In the genomic region with DNA sequence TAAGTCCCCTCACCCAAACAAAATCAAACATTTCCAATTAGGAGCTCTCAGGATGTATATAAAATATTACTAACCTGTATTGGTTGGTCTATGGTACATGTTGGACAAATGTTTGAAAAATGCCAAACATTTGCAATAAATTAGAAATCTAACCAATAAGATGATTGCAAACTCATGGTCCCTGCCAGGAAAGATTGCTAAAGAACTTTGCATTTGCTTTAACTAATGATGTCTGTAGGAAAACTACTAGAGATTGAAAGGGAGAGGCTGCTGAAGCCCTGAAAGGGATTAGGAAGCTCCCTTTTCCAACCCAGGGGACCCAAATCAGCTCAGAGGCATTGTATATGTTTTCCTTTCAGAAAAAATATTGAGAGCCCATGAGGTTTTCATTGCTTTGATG, we compare ENCODE assay signal across 26 cellular contexts. TPM values are rescaled to one million over a fixed set of nuclear protein-coding genes. Genes with fewer than 3 reads are reported as not detected.
DNase-seq lines count a peak whose midpoint lies in the region; TF ChIP-seq lines count a peak whose summit lies in the region.
"Had no signal": no experiment of that assay in that cellular context is flagged by ENCODE, and none has a peak within 500 bp of the region (broad histone marks: within the 10 kb centered on the region; RNA-seq: fewer than 3 reads in every experiment).

No MANE protein-coding gene starts in this region.

- H3K36me3 ChIP-seq in HEK293 (ENCODE audit: control insufficient read depth in 2 of 2, insufficient read depth in 1 of 2, low read length in 2 of 2) (no peaks in the 10 kb centered on the region), neural progenitor cell (peaks cover 30% of the 10 kb centered on the region), Karpas-422 (ENCODE audit: insufficient read depth, low read length) (no peaks in the 10 kb centered on the region), left ventricle myocardium inferior (no peaks in the 10 kb centered on the region)
- H3K36me3 ChIP-seq: gastroesophageal sphincter, neutrophil had no signal

- H3K4me1 ChIP-seq in HEK293 (ENCODE audit: control insufficient read depth, insufficient read depth, low read length) (peaks cover 12% of the 10 kb centered on the region), neural progenitor cell (peaks cover 45% of the 10 kb centered on the region), Karpas-422 (ENCODE audit: low read length) (no peaks in the 10 kb centered on the region), left ventricle myocardium inferior (peaks cover 29% of the 10 kb centered on the region)

- peaks cover 58% of the 10 kb centered on the region for H3K4me1 Mint-ChIP-seq in neural progenitor cell

- POLR2A ChIA-PET in HEK293 (lab: Yijun Ruan, JAX), result no interaction called here

- peaks cover 96% of the 10 kb centered on the region for H3K79me2 ChIP-seq in neural progenitor cell (ENCODE audit: low read depth)
- H3K79me2 ChIP-seq in Karpas-422 (ENCODE audit: low read length), result no peaks in the 10 kb centered on the region

- H3F3A ChIP-seq in neural progenitor cell (ENCODE audit: low read depth), result peaks cover 93% of the 10 kb centered on the region

- no peak for TF ChIP-seq CTCF in HEK293 (tag by site-specific recombination; IDR thresholded peaks at IDR 0.05)
- no peak for TF ChIP-seq CTCF in astrocyte of the cerebellum (IDR thresholded peaks at IDR 0.05; ENCODE audit: low read depth, low read length, missing control alignments)
- no peak for TF ChIP-seq CTCF in neural progenitor cell (IDR thresholded peaks at IDR 0.05)
- TF ChIP-seq CTCF in left ventricle myocardium inferior (IDR thresholded peaks at IDR 0.05; ENCODE audit: borderline replicate concordance), result no peak

- H3K9me2 ChIP-seq in Karpas-422 (replicated peaks; ENCODE audit: insufficient read depth, low read length), result no peaks in the 10 kb centered on the region

- intact Hi-C loops in left ventricle myocardium inferior (cut with micrococcal nuclease), result no loop called here

- H3K4me3 Mint-ChIP-seq in neural progenitor cell, result peak overlapping the region; percentile 97

- no peak overlapping the region for H2AFZ ChIP-seq in neural progenitor cell (replicated peaks)
- H2AFZ ChIP-seq in Karpas-422 (ENCODE audit: low read length), result no peak overlapping the region

- H3K4me2 ChIP-seq in neural progenitor cell (peak overlapping the region; percentile 90), Karpas-422 (ENCODE audit: low read depth, low read length, poor library complexity, severe bottlenecking) (no peak overlapping the region)

- peaks cover 4% of the 10 kb centered on the region for H3K9me3 Mint-ChIP-seq in neural progenitor cell

- H3K27me3 ChIP-seq in neural progenitor cell (peaks cover 6% of the 10 kb centered on the region), Karpas-422 (ENCODE audit: low read length) (no peaks in the 10 kb centered on the region), left ventricle myocardium inferior (ENCODE audit: low read depth) (peaks cover 97% of the 10 kb centered on the region)

- H3K9me3 ChIP-seq in HEK293 (ENCODE audit: control insufficient read depth, insufficient read depth, low read depth, low read length) (no peaks in the 10 kb centered on the region), neural progenitor cell (ENCODE audit: low read depth) (no peaks in the 10 kb centered on the region), Karpas-422 (ENCODE audit: low read length) (no peaks in the 10 kb centered on the region), left ventricle myocardium inferior (replicated peaks) (no peaks in the 10 kb centered on the region)
- H3K9me3 ChIP-seq: gastroesophageal sphincter, neutrophil had no signal

- peaks cover 9% of the 10 kb centered on the region for H3K27me3 Mint-ChIP-seq in neural progenitor cell (ENCODE audit: insufficient read depth, low read depth)

- H4K20me1 ChIP-seq in neural progenitor cell (ENCODE audit: low read depth) (peaks cover 67% of the 10 kb centered on the region), Karpas-422 (ENCODE audit: insufficient read depth, low read depth, low read length) (no peaks in the 10 kb centered on the region)

- CTCF ChIA-PET in HEK293 (lab: Yijun Ruan, JAX), result interaction anchor here (0.8 to 1.2 kb wide), 4 partner anchors 8 to 832 kb away, joined by 3 to 4 read pairs (median 4); no protein-coding TSS in a partner anchor

- H3K4me3 ChIP-seq in HEK293 (ENCODE audit: low read depth, low read length), result no peak overlapping the region
- peak overlapping the region; percentile 38 for H3K4me3 ChIP-seq in astrocyte of the cerebellum (ENCODE audit: low read depth, low read length)
- H3K4me3 ChIP-seq in iPS-11a (ENCODE audit: low read depth, low read length), result peak overlapping the region; percentile 95
- H3K4me3 ChIP-seq in neural progenitor cell, result peak overlapping the region; percentile 98
- no peak overlapping the region for H3K4me3 ChIP-seq in Karpas-422 (ENCODE audit: low read length)
- no peak overlapping the region for H3K4me3 ChIP-seq in left ventricle myocardium inferior

- H3K27ac Mint-ChIP-seq in neural progenitor cell, result peak overlapping the region; percentile 87

- H3K9ac ChIP-seq in neural progenitor cell (peak overlapping the region; percentile 77), Karpas-422 (ENCODE audit: low read length) (no peak overlapping the region)

- H3K27ac ChIP-seq in HEK293 (ENCODE audit: extremely low read depth, low read depth, low read length) (no peak overlapping the region), neural progenitor cell (peak overlapping the region; percentile 86), Karpas-422 (ENCODE audit: low read length) (no peak overlapping the region), left ventricle myocardium inferior (replicated peaks) (no peak overlapping the region)
- H3K27ac ChIP-seq: C4-2B, neutrophil had no signal

- peaks cover 55% of the 10 kb centered on the region for H3K36me3 Mint-ChIP-seq in neural progenitor cell

- in situ Hi-C loops in astrocyte of the cerebellum (cut with HindIII; ENCODE audit: low sequenced_read_pairs) (no loop called here), KBM-7 (cut with MboI; ENCODE audit: low pct_unique_long_range_greater_than_20kb, low sequenced_read_pairs) (no loop called here)

- DNase-seq in astrocyte of the cerebellum (ENCODE audit: low read depth) (no peak), neural progenitor cell (ENCODE audit: low spot score) (peak; percentile 52), Karpas-422 (no peak), left ventricle myocardium inferior (no peak), KBM-7 (no peak), NCI-H187 (lab: John Stamatoyannopoulos, UW) (no peak)
- DNase-seq: activated naive CD4-positive, alpha-beta T cell; activated T-cell treated with anti-CD3 and anti-CD28 coated beads, Interleukin-2, amount 50 U/mL, for 1 hour; effector CD4-positive, alpha-beta T cell; erythroblast; Kasumi-1; NCI-H1048; NCI-H1930; NCI-H2227 treated with DMSO at 0.1 percent for 48 hours; small intestine; stimulated activated CD4-positive, alpha-beta T cell treated with anti-CD3 and anti-CD28 coated beads, Interleukin-2, amount 100 ng/mL, for 48 hours; stimulated activated naive CD4-positive, alpha-beta T cell; T1000 had no signal

TF ChIP-seq in HEK293, 187 proteins besides CTCF, POLR2A, EP300 and RAD21:
- TF ChIP-seq ZFP41 (tag by site-specific recombination; IDR thresholded peaks at IDR 0.05; ENCODE audit: borderline replicate concordance) (no peak), ZNF670 (tag by site-specific recombination; IDR thresholded peaks at IDR 0.05; ENCODE audit: low read depth) (no peak), ZBTB1 (tag by site-specific recombination; IDR thresholded peaks at IDR 0.05) (no peak), ZNF184 (tag by site-specific recombination; IDR thresholded peaks at IDR 0.05) (no peak), ZBTB20 (tag by site-specific recombination; IDR thresholded peaks at IDR 0.05) (no peak)
- TF ChIP-seq, protein P1, sequence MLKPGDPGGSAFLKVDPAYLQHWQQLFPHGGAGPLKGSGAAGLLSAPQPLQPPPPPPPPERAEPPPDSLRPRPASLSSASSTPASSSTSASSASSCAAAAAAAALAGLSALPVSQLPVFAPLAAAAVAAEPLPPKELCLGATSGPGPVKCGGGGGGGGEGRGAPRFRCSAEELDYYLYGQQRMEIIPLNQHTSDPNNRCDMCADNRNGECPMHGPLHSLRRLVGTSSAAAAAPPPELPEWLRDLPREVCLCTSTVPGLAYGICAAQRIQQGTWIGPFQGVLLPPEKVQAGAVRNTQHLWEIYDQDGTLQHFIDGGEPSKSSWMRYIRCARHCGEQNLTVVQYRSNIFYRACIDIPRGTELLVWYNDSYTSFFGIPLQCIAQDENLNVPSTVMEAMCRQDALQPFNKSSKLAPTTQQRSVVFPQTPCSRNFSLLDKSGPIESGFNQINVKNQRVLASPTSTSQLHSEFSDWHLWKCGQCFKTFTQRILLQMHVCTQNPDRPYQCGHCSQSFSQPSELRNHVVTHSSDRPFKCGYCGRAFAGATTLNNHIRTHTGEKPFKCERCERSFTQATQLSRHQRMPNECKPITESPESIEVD (tag by site-specific recombination; IDR thresholded peaks at IDR 0.05), result 0 out of 2 replicates have a peak, but pooled peaks have one; percentile 7

RNA-seq across cellular contexts. Expression of a gene that starts 1.7 kb away (rescaled TPM):
- total RNA-seq in neural progenitor cell (ENCODE audit: low replicate concordance), result 86.1 and 123 TPM in 2 replicates
- not detected in 2 replicates for total RNA-seq in Karpas-422 (2014; rRNA removed; shearing (Covaris generic); ENCODE audit: low replicate concordance)
- total RNA-seq in left ventricle myocardium inferior, result 0.14 TPM
- total RNA-seq: G401, HT1080, pulmonary artery endothelial cell had no signal

RNA-seq across cellular contexts. Expression of a gene that starts 27.3 kb away (rescaled TPM):
- total RNA-seq in neural progenitor cell (ENCODE audit: low replicate concordance) (25.1 and 34.6 TPM in 2 replicates), left ventricle myocardium inferior (0.71 TPM)
- 0.14 and 0.34 TPM in 2 replicates for total RNA-seq in Karpas-422 (2014; rRNA removed; shearing (Covaris generic); ENCODE audit: low replicate concordance)
- total RNA-seq: G401, HT1080, pulmonary artery endothelial cell had no signal

Comparison
In these comparisons a context has a peak if more than half of its experiments do, and no peak if none do; other contexts are left out.
1. H3K4me3 ChIP-seq: peak in astrocyte of the cerebellum (single experiment), iPS-11a (single experiment) and neural progenitor cell (single experiment); none in HEK293 (single experiment), Karpas-422 (single experiment) and left ventricle myocardium inferior (single experiment).
2. RNA of a gene that starts 1.7 kb away (total RNA-seq): 86.1 to 123 TPM in neural progenitor cell; 0.14 TPM in left ventricle myocardium inferior (single experiment) and not detected in Karpas-422; every median in the first group is over 10 times any median in the second.
3. RNA of a gene that starts 27.3 kb away (total RNA-seq): 25.1 to 34.6 TPM in neural progenitor cell; 0.71 TPM in left ventricle myocardium inferior (single experiment) and 0.14 to 0.34 TPM in Karpas-422; every median in the first group is over 10 times any median in the second.